Comparison of ENCODE assay signal across 11 cellular contexts in the genomic region with DNA sequence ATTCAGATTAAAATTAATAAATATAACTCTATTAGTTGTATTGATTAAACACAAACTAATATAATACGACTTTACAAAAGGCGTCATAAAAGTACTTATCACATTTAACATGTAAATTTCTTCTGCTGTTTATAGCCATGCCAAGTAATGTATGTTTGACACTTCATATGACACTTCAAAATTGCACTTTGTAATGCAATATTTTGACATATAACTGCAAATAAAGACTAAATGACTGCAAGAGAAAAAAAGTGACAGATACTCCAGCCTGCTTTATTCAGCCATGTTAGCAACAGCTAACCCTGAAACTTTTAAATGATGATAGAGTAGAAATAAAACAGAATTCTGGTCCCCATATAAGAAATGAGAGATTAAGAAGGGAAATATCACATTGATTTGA.
"Had no signal": no experiment of that assay in that cellular context is flagged by ENCODE, and none has a peak within 500 bp of the region (broad histone marks: within the 10 kb centered on the region; RNA-seq: fewer than 3 reads in every experiment).

No MANE protein-coding gene starts in this region.

- FAIRE-seq: H1, H54 had no signal

- H3K27ac ChIP-seq: GM23248 had no signal

- H3K36me3 ChIP-seq: HAP-1 had no signal

- H3K4me1 Mint-ChIP-seq: GM23338, H9 had no signal

- H3K4me3 ChIP-seq: GM23248, GM23338, HAP-1 had no signal

- DNase-seq: GM23248, GOT3, H7, H9, HCEC 1CT, HFFc6 had no signal

- H3K4me3 Mint-ChIP-seq: GM23338, H9, HFFc6 had no signal

- H3K9ac ChIP-seq: GM23248 had no signal

- H3K27ac Mint-ChIP-seq: GM23338, H9, HFFc6 had no signal

- H3K4me2 ChIP-seq: GM23338 had no signal

- H2AFZ ChIP-seq: GM23248, GM23338 had no signal

- H3K9me3 ChIP-seq: HAP-1 had no signal

- ATAC-seq: GM23338, HCT116 had no signal
